Comparison of ENCODE assay signal across 8 cellular contexts in genomic region chr11:96751807-96752206, GRCh38.
A peak's percentile ranks its signal among the peaks of the same experiment; 100 is the strongest.
DNase-seq lines count a peak whose midpoint lies in the region; ATAC-seq, FAIRE-seq and TF ChIP-seq lines count a peak whose summit lies in the region.
"Not testable (repeated sequence)": the region's sequence is repeated elsewhere in the genome, so short reads cannot be mapped to it uniquely, and the experiment has no call there.

No MANE protein-coding gene starts in this region.

- H3K23ac ChIP-seq in IMR-90 (ENCODE audit: low read depth, low read length); H1 (ENCODE audit: insufficient read length); mesenchymal stem cell (ENCODE audit: low read length in 2 of 2): not testable (repeated sequence)

- H4K8ac ChIP-seq in IMR-90 (ENCODE audit: low read depth in 2 of 2, low read length in 2 of 2); H1 (ENCODE audit: extremely low read depth, insufficient read depth, low read length); mesenchymal stem cell (ENCODE audit: low read length): not testable (repeated sequence)

- not testable (repeated sequence) for H2BK12ac ChIP-seq in H1 (ENCODE audit: low read depth, low read length); mesenchymal stem cell (ENCODE audit: low read length in 2 of 2)

- H3K79me1 ChIP-seq in IMR-90 (ENCODE audit: low read depth in 1 of 2, low read length in 2 of 2); H1 (ENCODE audit: low read depth, low read length); mesenchymal stem cell (replicated peaks; ENCODE audit: low read length, poor library complexity, severe bottlenecking): not testable (repeated sequence)

- H2AK5ac ChIP-seq in IMR-90 (ENCODE audit: low read depth, low read length); H1 (ENCODE audit: low read depth, low read length); mesenchymal stem cell (ENCODE audit: low read length, severe bottlenecking): not testable (repeated sequence)

- POLR2A ChIA-PET in A549 (lab: Yijun Ruan, JAX); IMR-90 (lab: Charles Lee; ENCODE audit: unreplicated experiment); H1 (lab: Charles Lee; ENCODE audit: partially characterized antibody); HepG2 (lab: Yijun Ruan, JAX): not testable (repeated sequence)
- POLR2A ChIA-PET in K562 (lab: Yijun Ruan, JAX), result interaction anchor here (0.8 kb wide), 1 partner anchor 287 kb away, joined by 3 read pairs; no protein-coding TSS in a partner anchor

- not testable (repeated sequence) for H3K27me3 ChIP-seq in GM23248 (replicated peaks; ENCODE audit: insufficient read depth); IMR-90 (ENCODE audit: control insufficient read depth, insufficient read depth, low read length); K562 (ENCODE audit: control insufficient read depth in 2 of 2, insufficient read depth in 2 of 2, low read length in 2 of 2); H1 (replicated peaks in 1 of 4; ENCODE audit: control insufficient read depth in 3 of 4, extremely low read depth in 1 of 4, insufficient read depth in 3 of 4, low read length in 3 of 4); HepG2 (ENCODE audit: control insufficient read depth in 1 of 2, insufficient read depth in 2 of 2, low read length in 2 of 2); mesenchymal stem cell (ENCODE audit: control insufficient read depth in 1 of 2, insufficient read depth in 1 of 2, low read length in 2 of 2)

- TF ChIP-seq EP300 in A549 (IDR thresholded peaks at IDR 0.05); K562 (IDR thresholded peaks at IDR 0.05; ENCODE audit: low read length); H1 (IDR thresholded peaks at IDR 0.05; ENCODE audit: borderline replicate concordance in 1 of 2, low read depth in 2 of 2, low read length in 2 of 2); HepG2 (IDR thresholded peaks at IDR 0.05; ENCODE audit: low read depth in 2 of 2, low read length in 2 of 2); HepG2 (CRISPR knock-in tag; IDR thresholded peaks at IDR 0.05; ENCODE audit: borderline replicate concordance): not testable (repeated sequence)

- H3K79me2 ChIP-seq in GM23248 (ENCODE audit: insufficient read depth); K562 (ENCODE audit: control insufficient read depth, insufficient read depth, low read length); H1 (ENCODE audit: control insufficient read depth in 1 of 2, insufficient read depth in 2 of 2, low read length in 2 of 2); HepG2 (ENCODE audit: insufficient read depth, low read length): not testable (repeated sequence)

- H3K27ac Mint-ChIP-seq in HFFc6, result peak overlapping the region; percentile 56; the same call in 1 of the 2 replicates

- H3K56ac ChIP-seq in IMR-90 (ENCODE audit: extremely low read depth, insufficient read depth, low read length); H1 (replicated peaks; ENCODE audit: insufficient read length, low read depth, low read length): not testable (repeated sequence)

- H3K27me3 Mint-ChIP-seq in HFFc6 (ENCODE audit: insufficient read depth), result not testable (repeated sequence)

- not testable (repeated sequence) for TF ChIP-seq RAD21 in A549 (conservative IDR thresholded peaks at IDR 0.05 in 1 of 2, IDR thresholded peaks at IDR 0.05 in 1 of 2); IMR-90 (IDR thresholded peaks at IDR 0.05; ENCODE audit: low read length); K562 (CRISPR knock-in tag; conservative IDR thresholded peaks at IDR 0.05 in 1 of 2, IDR thresholded peaks at IDR 0.05 in 1 of 2); H1 (IDR thresholded peaks at IDR 0.05 in 1 of 2, conservative IDR thresholded peaks at IDR 0.05 in 1 of 2; ENCODE audit: low read depth in 2 of 2, low read length in 2 of 2); HepG2 (CRISPR knock-in tag; IDR thresholded peaks at IDR 0.05)

- not testable (repeated sequence) for H3K9me1 ChIP-seq in IMR-90 (ENCODE audit: insufficient read depth, low read length); K562 (ENCODE audit: control insufficient read depth, insufficient read depth, low read length)

- H3K14ac ChIP-seq in IMR-90 (replicated peaks; ENCODE audit: low read depth, low read length); H1 (ENCODE audit: insufficient read length); mesenchymal stem cell (ENCODE audit: low read length in 2 of 2): not testable (repeated sequence)

- H3K23me2 ChIP-seq in H1 (ENCODE audit: low read depth, low read length), result not testable (repeated sequence)

- peak overlapping the region; percentile 28 for H2AFZ ChIP-seq in GM23248
- H2AFZ ChIP-seq in IMR-90 (replicated peaks; ENCODE audit: low read length, poor library complexity); K562 (ENCODE audit: low read depth, low read length); H1 (ENCODE audit: low read length); HepG2 (ENCODE audit: low read length); mesenchymal stem cell (ENCODE audit: low read depth, low read length): not testable (repeated sequence)

- H3K18ac ChIP-seq in IMR-90 (ENCODE audit: low read depth, low read length); H1 (ENCODE audit: extremely low read depth, low read length); mesenchymal stem cell (ENCODE audit: low read depth in 1 of 2, low read length in 2 of 2): not testable (repeated sequence)

- intact Hi-C loops in IMR-90 (cut with micrococcal nuclease); K562 (cut with micrococcal nuclease); HepG2 (cut with micrococcal nuclease; ENCODE audit: unreplicated experiment): not testable (repeated sequence)

- H3K27ac ChIP-seq in A549; IMR-90 (ENCODE audit: insufficient read depth, low read length); K562 (ENCODE audit: extremely low read depth, low read depth, low read length); H1 (ENCODE audit: low read depth, low read length); HepG2 (ENCODE audit: extremely low read length, insufficient read depth, low read length); mesenchymal stem cell (ENCODE audit: low read length, poor library complexity, severe bottlenecking): not testable (repeated sequence)
- peak overlapping the region; percentile 41 for H3K27ac ChIP-seq in GM23248

- not testable (repeated sequence) for H3K9me3 ChIP-seq in A549; GM23248 (ENCODE audit: low read depth); IMR-90 (ENCODE audit: control insufficient read depth, insufficient read depth, low read length); K562 (replicated peaks; ENCODE audit: control insufficient read depth, insufficient read depth, low read depth, low read length); H1 (ENCODE audit: insufficient read depth in 2 of 2, low read depth in 1 of 2, low read length in 1 of 2); HepG2 (ENCODE audit: low read length); mesenchymal stem cell (ENCODE audit: control insufficient read depth, low read length)

- not testable (repeated sequence) for H3K9me3 Mint-ChIP-seq in HFFc6

- not testable (repeated sequence) for H3K4me1 ChIP-seq in A549; IMR-90 (ENCODE audit: control insufficient read depth, insufficient read depth, low read length); K562 (replicated peaks in 1 of 2; ENCODE audit: control insufficient read depth in 2 of 2, insufficient read depth in 2 of 2, low read length in 2 of 2); H1 (replicated peaks in 1 of 4; ENCODE audit: control insufficient read depth in 3 of 4, insufficient read depth in 4 of 4, low read length in 3 of 4); HepG2 (ENCODE audit: insufficient read depth, low read length); mesenchymal stem cell (ENCODE audit: control insufficient read depth, insufficient read depth, low read depth, low read length)
- peaks cover 40% of the 10 kb centered on the region for H3K4me1 ChIP-seq in GM23248 (ENCODE audit: insufficient read depth)

- CTCF ChIA-PET in A549 (lab: Yijun Ruan, JAX); IMR-90 (lab: Yijun Ruan, JAX); K562 (lab: Yijun Ruan, JAX; ENCODE audit: low intra/inter-chr PET ratio); H1 (lab: Charles Lee; ENCODE audit: partially characterized antibody); HepG2 (lab: Yijun Ruan, JAX; ENCODE audit: low intra/inter-chr PET ratio, low total read pairs): not testable (repeated sequence)

- H3K4me2 ChIP-seq in A549; IMR-90 (ENCODE audit: low read depth, low read length); K562 (ENCODE audit: insufficient read depth, low read length); H1 (ENCODE audit: insufficient read depth in 1 of 2, low read depth in 2 of 2, low read length in 2 of 2); HepG2 (ENCODE audit: low read depth, low read length); mesenchymal stem cell (ENCODE audit: low read length, poor library complexity, severe bottlenecking): not testable (repeated sequence)
- peak overlapping the region; percentile 48 for H3K4me2 ChIP-seq in GM23248 (ENCODE audit: unreplicated experiment)

- not testable (repeated sequence) for H3K36me3 Mint-ChIP-seq in HFFc6 (ENCODE audit: low read depth)

- not testable (repeated sequence) for TF ChIP-seq CTCF in A549 (IDR thresholded peaks at IDR 0.05); HFFc6 (IDR thresholded peaks at IDR 0.05); IMR-90 (conservative IDR thresholded peaks at IDR 0.05; ENCODE audit: low read depth, low read length); K562 (IDR thresholded peaks at IDR 0.05 in 2 of 3, conservative IDR thresholded peaks at IDR 0.05 in 1 of 3; ENCODE audit: insufficient read depth in 2 of 3, low read depth in 1 of 3, low read length in 3 of 3); H1 (IDR thresholded peaks at IDR 0.05; ENCODE audit: control extremely low read depth in 1 of 3, insufficient read depth in 1 of 3, low read depth in 1 of 3, low read length in 3 of 3); HepG2 (CRISPR knock-in tag; IDR thresholded peaks at IDR 0.05)

- not testable (repeated sequence) for BruUV-seq in IMR-90 (replicated peaks; lab: Mats Ljungman, UMichigan); K562 (replicated peaks; lab: Mats Ljungman, UMichigan); HepG2 (replicated peaks; lab: Mats Ljungman, UMichigan)

- 27% methylated on average over 2 of the region's 2 CpGs for WGBS in A549 (ENCODE audit: missing lambda C conversion rate)
- 90 to 98% methylated on average over 2 of the region's 2 CpGs for WGBS in GM23248 (ENCODE audit: low coverage in 1 of 2, low lambda C conversion rate in 2 of 2, missing lambda C conversion rate in 2 of 2), 2 experiments
- no CpG with 5 or more reads among the region's 2 CpGs for WGBS in IMR-90 (ENCODE audit: extremely low coverage in 2 of 2, insufficient read length in 1 of 2), 2 experiments
- WGBS in K562 (ENCODE audit: insufficient coverage, low coverage, missing lambda C conversion rate), result 6% methylated on average over 2 of the region's 2 CpGs
- WGBS in H1 (ENCODE audit: extremely low coverage in 1 of 2, insufficient coverage in 1 of 2, insufficient read length in 1 of 2, insufficient replicate concordance in 2 of 2, low coverage in 1 of 2, low lambda C conversion rate in 2 of 2, missing lambda C conversion rate in 1 of 2), 2 experiments, result 93% methylated on average over 2 of the region's 2 CpGs; no CpG with 5 or more reads in 1 of the 2 experiments
- WGBS in HepG2 (ENCODE audit: low lambda C conversion rate), result 0% methylated on average over 2 of the region's 2 CpGs
- 96% methylated on average over 2 of the region's 2 CpGs for WGBS in mesenchymal stem cell

- ATAC-seq in A549; IMR-90 (ENCODE audit: low read depth); K562; HepG2: not testable (repeated sequence)

- H3K9ac ChIP-seq in GM23248; IMR-90 (ENCODE audit: low read depth, low read length); K562 (ENCODE audit: insufficient read depth in 1 of 2, low read depth in 2 of 2, low read length in 2 of 2); H1 (replicated peaks in 1 of 4; ENCODE audit: extremely low read depth in 1 of 4, low read depth in 3 of 4, low read length in 3 of 4); HepG2 (ENCODE audit: insufficient read depth, low read depth, low read length): not testable (repeated sequence)
- H3K9ac ChIP-seq in mesenchymal stem cell (ENCODE audit: low read length), result peak overlapping the region; percentile 27

- H4K20me1 ChIP-seq in GM23248 (ENCODE audit: insufficient read depth); IMR-90 (ENCODE audit: insufficient read depth, low read length); K562 (replicated peaks; ENCODE audit: control insufficient read depth, insufficient read depth, low read length); H1 (replicated peaks in 1 of 2; ENCODE audit: control insufficient read depth in 1 of 2, insufficient read depth in 2 of 2, low read length in 2 of 2); HepG2 (ENCODE audit: insufficient read depth, low read length): not testable (repeated sequence)

- DNase-seq in A549 (ENCODE audit: low read depth in 1 of 2, low spot score in 1 of 2); GM23248; HFFc6; IMR-90; K562 (ENCODE audit: extremely low read depth in 1 of 4, low spot score in 3 of 4); H1 (ENCODE audit: low read depth in 1 of 2, low spot score in 2 of 2); HepG2 (ENCODE audit: low spot score); mesenchymal stem cell: not testable (repeated sequence)

- not testable (repeated sequence) for H2BK15ac ChIP-seq in IMR-90 (ENCODE audit: low read depth, low read length); H1 (ENCODE audit: low read length); mesenchymal stem cell (ENCODE audit: low read depth, poor library complexity, severe bottlenecking)

- H3K36me3 ChIP-seq in GM23248 (ENCODE audit: low read depth); IMR-90 (ENCODE audit: control insufficient read depth, insufficient read depth, low read length); K562 (ENCODE audit: control insufficient read depth, insufficient read depth, low read length); H1 (ENCODE audit: control insufficient read depth in 2 of 4, insufficient read depth in 4 of 4, low read length in 3 of 4); HepG2 (replicated peaks in 1 of 2; ENCODE audit: control insufficient read depth in 1 of 2, insufficient read depth in 2 of 2, low read length in 2 of 2); mesenchymal stem cell (ENCODE audit: control insufficient read depth in 1 of 2, insufficient read depth in 2 of 2, low read depth in 1 of 2, low read length in 2 of 2): not testable (repeated sequence)

- H2BK5ac ChIP-seq in IMR-90 (ENCODE audit: low read depth, low read length, poor library complexity, severe bottlenecking); H1 (ENCODE audit: low read depth, low read length); mesenchymal stem cell (ENCODE audit: low read depth, low read length, poor library complexity, severe bottlenecking): not testable (repeated sequence)

- peaks cover 23% of the 10 kb centered on the region for H3F3A ChIP-seq in GM23248 (ENCODE audit: insufficient read depth)

- not testable (repeated sequence) for FAIRE-seq in A549 (lab: Jason Lieb, UNC); K562 (lab: Jason Lieb, UNC); H1 (lab: Jason Lieb, UNC); HepG2 (lab: Jason Lieb, UNC)

- H3K4ac ChIP-seq in IMR-90 (ENCODE audit: low read depth, low read length); H1 (replicated peaks; ENCODE audit: insufficient read length, low read depth, low read length); mesenchymal stem cell (ENCODE audit: low read depth in 1 of 2, low read length in 2 of 2): not testable (repeated sequence)

- TF ChIP-seq POLR2A in A549 (IDR thresholded peaks at IDR 0.05; ENCODE audit: low read length); IMR-90 (IDR thresholded peaks at IDR 0.05; ENCODE audit: low read depth, low read length); K562 (conservative IDR thresholded peaks at IDR 0.05); H1 (IDR thresholded peaks at IDR 0.05; ENCODE audit: control extremely low read depth in 1 of 2, low read depth in 2 of 2, low read length in 2 of 2); HepG2 (IDR thresholded peaks at IDR 0.05; ENCODE audit: insufficient read depth in 1 of 2, low read depth in 2 of 2, low read length in 2 of 2): not testable (repeated sequence)

- not testable (repeated sequence) for H3K9me2 ChIP-seq in GM23248 (ENCODE audit: insufficient read depth)

- H3K4me3 Mint-ChIP-seq in HFFc6, result not testable (repeated sequence)

- H4K91ac ChIP-seq in IMR-90 (ENCODE audit: insufficient read depth, low read depth, low read length); H1 (replicated peaks; ENCODE audit: insufficient read length, low read length); mesenchymal stem cell (ENCODE audit: low read length): not testable (repeated sequence)

- H4K5ac ChIP-seq in IMR-90 (ENCODE audit: low read depth, low read length); H1 (ENCODE audit: insufficient read length, low read depth, low read length): not testable (repeated sequence)

- in situ Hi-C loops in GM23248 (cut with MboI); IMR-90 (cut with MboI; ENCODE audit: low sequenced_read_pairs); K562 (cut with MboI); HepG2 (cut with HindIII; ENCODE audit: extremely low pct_ligation_motif_present, low pct_unique_long_range_greater_than_20kb): not testable (repeated sequence)

- dilution Hi-C loops in IMR-90 (cut with HindIII; ENCODE audit: low sequenced_read_pairs, unreplicated experiment), result not testable (repeated sequence)

- H2BK120ac ChIP-seq in IMR-90 (ENCODE audit: low read depth, low read length); H1 (replicated peaks; ENCODE audit: low read depth, low read length); mesenchymal stem cell (ENCODE audit: low read depth, low read length): not testable (repeated sequence)

- not testable (repeated sequence) for H3K4me3 ChIP-seq in A549; GM23248; IMR-90 (ENCODE audit: insufficient read depth, low read depth, low read length); K562; H1 (ENCODE audit: extremely low read depth in 1 of 4, insufficient read depth in 2 of 4, low read depth in 3 of 4, low read length in 4 of 4); HepG2 (replicated peaks in 1 of 3; ENCODE audit: insufficient read depth in 1 of 3, low read depth in 2 of 3, low read length in 3 of 3); mesenchymal stem cell (ENCODE audit: insufficient read depth in 1 of 2, low read depth in 1 of 2, low read length in 2 of 2)

- not testable (repeated sequence) for H2BK20ac ChIP-seq in IMR-90 (ENCODE audit: low read depth, low read length); H1 (ENCODE audit: low read length)

- peaks cover 61% of the 10 kb centered on the region for H3K4me1 Mint-ChIP-seq in HFFc6 (ENCODE audit: low read depth)

- not testable (repeated sequence) for H2AK9ac ChIP-seq in IMR-90 (replicated peaks; ENCODE audit: low read depth, low read length, poor library complexity)
